Comparison of ENCODE assay signal across 10 cellular contexts in the genomic region with DNA sequence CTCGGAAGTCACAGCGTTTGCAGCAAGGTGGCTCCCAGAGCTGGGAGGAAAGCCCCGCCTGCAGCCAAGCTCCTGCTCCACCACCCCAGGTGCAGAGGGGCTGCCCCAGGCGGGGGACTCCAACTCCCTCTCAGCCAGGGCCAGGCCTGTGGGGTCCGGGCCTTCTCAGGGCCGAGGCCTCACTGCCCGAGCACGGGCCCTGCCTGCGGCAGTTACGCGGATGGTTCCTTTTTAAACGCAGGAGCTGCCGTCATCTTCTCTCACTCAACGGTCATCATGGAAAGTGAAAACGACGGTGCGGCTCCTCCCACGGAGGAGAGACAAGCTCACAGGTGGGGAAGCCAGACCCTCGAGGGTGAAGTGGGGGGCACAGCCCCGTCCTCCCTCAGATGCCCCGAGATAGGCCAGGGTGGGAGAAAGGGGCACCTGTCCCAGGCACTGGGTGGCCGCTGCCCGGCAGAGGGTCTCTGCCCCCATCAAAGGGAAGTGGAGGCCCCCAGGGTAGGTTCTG. TPM values are rescaled to one million over a fixed set of nuclear protein-coding genes. Genes with fewer than 3 reads are reported as not detected.
DNase-seq lines count a peak whose midpoint lies in the region; ATAC-seq and TF ChIP-seq lines count a peak whose summit lies in the region.
"Not testable (repeated sequence)": the region's sequence is repeated elsewhere in the genome, so short reads cannot be mapped to it uniquely, and the experiment has no call there.
"Had no signal": no experiment of that assay in that cellular context is flagged by ENCODE, and none has a peak within 500 bp of the region (broad histone marks: within the 10 kb centered on the region; RNA-seq: fewer than 3 reads in every experiment).

No MANE protein-coding gene starts in this region.

- TF ChIP-seq POLR2A in GM19193 (IDR thresholded peaks at IDR 0.05; ENCODE audit: extremely low read depth, insufficient read depth, insufficient read length), result peak; percentile 61

- H3K27ac ChIP-seq in CD4-positive, CD25-positive, alpha-beta regulatory T cell (ENCODE audit: insufficient read depth, low read length, poor library complexity, severe bottlenecking), result peak overlapping the region; percentile 100
- H3K27ac ChIP-seq in coronary artery, result peak overlapping the region; percentile 38 to 78
- peak overlapping the region; percentile 63 to 96 for H3K27ac ChIP-seq in lung (ENCODE audit: low read depth in 1 of 2, low read length in 1 of 2)

- H3K27me3 ChIP-seq in CD4-positive, CD25-positive, alpha-beta regulatory T cell (ENCODE audit: control insufficient read depth, insufficient read depth, low read length); lung (ENCODE audit: control insufficient read depth, insufficient read depth): not testable (repeated sequence)

- peak; percentile 10 to 26 for ATAC-seq in CD4-positive, CD25-positive, alpha-beta regulatory T cell (ENCODE audit: low read depth in 2 of 2)
- ATAC-seq in HG02678 (IDR thresholded peaks at IDR 0.05; ENCODE audit: unreplicated experiment) (peak; percentile 34), HG03521 (IDR thresholded peaks at IDR 0.05; ENCODE audit: unreplicated experiment) (peak; percentile 40)
- peak; percentile 57 for ATAC-seq in activated CD8-positive, alpha-beta T cell treated with anti-CD3 and anti-CD28 coated beads for 36 hours
- ATAC-seq in lung (ENCODE audit: insufficient read depth, low FRiP score), result not testable (repeated sequence)

- not testable (repeated sequence) for H3K36me3 ChIP-seq in CD4-positive, CD25-positive, alpha-beta regulatory T cell (ENCODE audit: control insufficient read depth, insufficient read depth, low read length); lung (ENCODE audit: control insufficient read depth in 2 of 2, insufficient read depth in 2 of 2, low read length in 2 of 2)

- H3K4me1 Mint-ChIP-seq in CD4-positive, CD25-positive, alpha-beta regulatory T cell, result peaks cover 9 to 70% (median 39%) of the 10 kb centered on the region in 4 donors
- peaks cover 69% of the 10 kb centered on the region for H3K4me1 Mint-ChIP-seq in activated CD8-positive, alpha-beta T cell treated with anti-CD3 and anti-CD28 coated beads for 36 hours (ENCODE audit: low read depth)

- DNase-seq in CD4-positive, CD25-positive, alpha-beta regulatory T cell, result peak; percentile 53 to 69 (median 55)
- DNase-seq in activated CD8-positive, alpha-beta T cell treated with anti-CD3 and anti-CD28 coated beads for 36 hours, result peak; percentile 82
- not testable (repeated sequence) for DNase-seq in coronary artery (ENCODE audit: low spot score); lung (ENCODE audit: low spot score)
- peak; percentile 56 for DNase-seq in stimulated activated CD4-positive, alpha-beta T cell treated with anti-CD3 and anti-CD28 coated beads, Interleukin-4, amount 100 ng/mL, for 24 hours

- peaks cover 0 to 10% (median 7%) of the 10 kb centered on the region in 7 donors for H3K9me3 Mint-ChIP-seq in CD4-positive, CD25-positive, alpha-beta regulatory T cell
- peaks cover 18% of the 10 kb centered on the region for H3K9me3 Mint-ChIP-seq in activated CD8-positive, alpha-beta T cell treated with anti-CD3 and anti-CD28 coated beads for 36 hours

- WGBS in lung, 2 donors, result 53 to 54% methylated on average over 19 to 20 of the region's 23 CpGs

- peak overlapping the region; percentile 86 to 90 (median 87) for H3K4me3 Mint-ChIP-seq in CD4-positive, CD25-positive, alpha-beta regulatory T cell
- peak overlapping the region; percentile 69 for H3K4me3 Mint-ChIP-seq in activated CD8-positive, alpha-beta T cell treated with anti-CD3 and anti-CD28 coated beads for 36 hours

- H3K27ac Mint-ChIP-seq in CD4-positive, CD25-positive, alpha-beta regulatory T cell, result peak overlapping the region; percentile 95 to 99 (median 95)
- H3K27ac Mint-ChIP-seq in activated CD8-positive, alpha-beta T cell treated with anti-CD3 and anti-CD28 coated beads for 36 hours, result peak overlapping the region; percentile 95

- H3K9me3 ChIP-seq in CD4-positive, CD25-positive, alpha-beta regulatory T cell (ENCODE audit: control insufficient read depth in 2 of 2, low read length in 2 of 2); lung (ENCODE audit: control insufficient read depth in 2 of 2, insufficient read depth in 1 of 2, low read length in 1 of 2): not testable (repeated sequence)

- not testable (repeated sequence) for TF ChIP-seq CTCF in activated CD8-positive, alpha-beta T cell treated with anti-CD3 and anti-CD28 coated beads for 36 hours (IDR thresholded peaks at IDR 0.05); coronary artery (IDR thresholded peaks at IDR 0.05); lung (IDR thresholded peaks at IDR 0.05; ENCODE audit: control extremely low read depth, extremely low read depth)

- POLR2A ChIA-PET in activated CD8-positive, alpha-beta T cell treated with anti-CD3 and anti-CD28 coated beads for 36 hours (lab: Charles Lee), result interaction anchor here (0.9 to 2.8 kb wide), 8 partner anchors 8 to 68 kb away, joined by 3 to 34 read pairs (median 6); a partner anchor contains a TSS

- H3K4me3 ChIP-seq in CD4-positive, CD25-positive, alpha-beta regulatory T cell (ENCODE audit: low read depth, low read length); lung: not testable (repeated sequence)
- H3K4me3 ChIP-seq in coronary artery, result peak overlapping the region; percentile 36

- H3K27me3 Mint-ChIP-seq in CD4-positive, CD25-positive, alpha-beta regulatory T cell; activated CD8-positive, alpha-beta T cell treated with anti-CD3 and anti-CD28 coated beads for 36 hours: not testable (repeated sequence)

- CTCF ChIA-PET in activated CD8-positive, alpha-beta T cell treated with anti-CD3 and anti-CD28 coated beads for 36 hours (lab: Charles Lee), result interaction anchor here (1.4 to 2.3 kb wide), 5 partner anchors 10 to 29 kb away, joined by 3 to 20 read pairs (median 11); a partner anchor contains a TSS

- peaks cover 61% of the 10 kb centered on the region for H3K4me1 ChIP-seq in CD4-positive, CD25-positive, alpha-beta regulatory T cell (ENCODE audit: control insufficient read depth, insufficient read depth, low read length, poor library complexity, severe bottlenecking)
- H3K4me1 ChIP-seq in lung (ENCODE audit: control insufficient read depth in 2 of 2, insufficient read depth in 2 of 2, low read length in 2 of 2), result peaks cover 0 to 18% of the 10 kb centered on the region in 2 donors

- H3K36me3 Mint-ChIP-seq in CD4-positive, CD25-positive, alpha-beta regulatory T cell, result peaks cover 10% of the 10 kb centered on the region
- H3K36me3 Mint-ChIP-seq in activated CD8-positive, alpha-beta T cell treated with anti-CD3 and anti-CD28 coated beads for 36 hours (ENCODE audit: low read depth), result peaks cover 12% of the 10 kb centered on the region

- intact Hi-C loops in activated CD8-positive, alpha-beta T cell treated with anti-CD3 and anti-CD28 coated beads for 36 hours (cut with micrococcal nuclease), result loop anchor here (2.0 to 5.0 kb wide), 2 partner anchors 21 to 385 kb away; a partner anchor contains a TSS

RNA-seq across cellular contexts. Expression of a gene that starts 9.0 kb away (rescaled TPM):
- total RNA-seq in CD4-positive, CD25-positive, alpha-beta regulatory T cell, result 24.5 TPM
- polyA plus RNA-seq in CD4-positive, CD25-positive, alpha-beta regulatory T cell, result 10 to 100 TPM; 24.7 to 31.1 (median 27.2) TPM
- 10 to 100 TPM; 39.1 to 43.6 TPM for total RNA-seq in activated CD8-positive, alpha-beta T cell treated with anti-CD3 and anti-CD28 coated beads for 36 hours
- total RNA-seq in lung, result 10 to 100 TPM; 17.8 to 39.8 TPM
- 10 to 100 TPM; 24.9 to 29.0 TPM for polyA plus RNA-seq in lung

RNA-seq across cellular contexts. Expression of a gene that starts 21.4 kb away (rescaled TPM):
- total RNA-seq in CD4-positive, CD25-positive, alpha-beta regulatory T cell, result 235 TPM
- polyA plus RNA-seq in CD4-positive, CD25-positive, alpha-beta regulatory T cell, result 10 to 100 TPM; 57.3 to 75.8 (median 73.8) TPM
- total RNA-seq in activated CD8-positive, alpha-beta T cell treated with anti-CD3 and anti-CD28 coated beads for 36 hours, result 100 to 1,000 TPM; 134 to 140 TPM
- 100 to 1,000 TPM in 1 of 2 donors, 10 to 100 TPM in 1; 67.4 to 127 TPM for total RNA-seq in lung
- polyA plus RNA-seq in lung, result 100 to 1,000 TPM; 191 to 200 TPM

RNA-seq across cellular contexts. Expression of a gene that starts 47.6 kb away (rescaled TPM):
- not detected for total RNA-seq in CD4-positive, CD25-positive, alpha-beta regulatory T cell
- not detected for polyA plus RNA-seq in CD4-positive, CD25-positive, alpha-beta regulatory T cell
- total RNA-seq in activated CD8-positive, alpha-beta T cell treated with anti-CD3 and anti-CD28 coated beads for 36 hours, result not detected
- total RNA-seq in lung, result under 1 TPM; 0.46 to 1.00 TPM
- polyA plus RNA-seq in lung, result under 1 TPM; 0.16 to 0.26 TPM
- total RNA-seq: IMR-90, SK-MEL-5 had no signal
- polyA plus RNA-seq: IMR-90 had no signal

RNA-seq across cellular contexts. Expression of a gene that starts 51.2 kb away (rescaled TPM):
- total RNA-seq in CD4-positive, CD25-positive, alpha-beta regulatory T cell, result 66.6 TPM
- 10 to 100 TPM; 16.8 to 23.7 (median 17.3) TPM for polyA plus RNA-seq in CD4-positive, CD25-positive, alpha-beta regulatory T cell
- total RNA-seq in activated CD8-positive, alpha-beta T cell treated with anti-CD3 and anti-CD28 coated beads for 36 hours, result 10 to 100 TPM; 39.0 to 40.6 TPM
- total RNA-seq in lung, result 10 to 100 TPM; 24.5 to 36.3 TPM
- 10 to 100 TPM; 17.6 to 18.9 TPM for polyA plus RNA-seq in lung

RNA-seq across cellular contexts. Expression of a gene that starts 55.2 kb away (rescaled TPM):
- 0.79 TPM for total RNA-seq in CD4-positive, CD25-positive, alpha-beta regulatory T cell
- polyA plus RNA-seq in CD4-positive, CD25-positive, alpha-beta regulatory T cell, result 10 to 100 TPM; 11.7 to 18.1 (median 15.4) TPM
- total RNA-seq in activated CD8-positive, alpha-beta T cell treated with anti-CD3 and anti-CD28 coated beads for 36 hours, result 1 to 10 TPM; 1.8 to 3.1 TPM
- total RNA-seq in lung, result 1 to 10 TPM; 4.0 to 5.9 TPM
- polyA plus RNA-seq in lung, result 1 to 10 TPM; 6.2 to 8.4 TPM
- total RNA-seq: SK-MEL-5 had no signal
